ENCODE assay signal across 26 cellular contexts in the genomic region with DNA sequence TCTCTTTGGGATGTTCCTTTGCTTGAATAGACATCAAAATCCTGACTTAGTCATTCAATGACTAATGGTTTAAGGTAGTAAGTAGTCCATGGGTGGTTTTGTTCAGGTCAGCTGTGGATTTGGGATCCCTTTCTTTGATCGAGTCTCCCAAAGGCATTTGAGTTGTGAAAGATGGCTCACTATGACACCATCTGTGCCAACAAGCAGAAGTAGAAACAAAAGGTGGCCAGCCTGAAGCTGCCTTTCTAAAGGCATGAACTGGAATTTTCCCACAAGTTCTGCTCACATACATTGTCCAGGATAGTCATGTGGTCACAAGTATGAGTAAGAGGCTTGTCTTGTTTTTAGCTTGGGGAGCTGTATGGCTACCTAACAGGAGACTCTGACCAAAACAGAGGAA.
A peak's percentile ranks its signal among the peaks of the same experiment; 100 is the strongest.
DNase-seq lines count a peak whose midpoint lies in the region; ATAC-seq and TF ChIP-seq lines count a peak whose summit lies in the region.
"Had no signal": no experiment of that assay in that cellular context is flagged by ENCODE, and none has a peak within 500 bp of the region (broad histone marks: within the 10 kb centered on the region; RNA-seq: fewer than 3 reads in every experiment).

No MANE protein-coding gene starts in this region.

- H3K27me3 ChIP-seq in mammary epithelial cell (ENCODE audit: insufficient read depth, low read length) (peaks cover 3% of the 10 kb centered on the region), foreskin keratinocyte (peaks cover 30% of the 10 kb centered on the region), spleen (replicated peaks in 1 of 7) (no peaks in the 10 kb centered on the region)
- H3K27me3 ChIP-seq: BE2C, BLaER1 had no signal

- no peaks in the 10 kb centered on the region for H3K79me2 ChIP-seq in mammary epithelial cell (ENCODE audit: insufficient read depth, low read length)

- H3K27ac ChIP-seq in mammary epithelial cell (ENCODE audit: insufficient read depth, low read depth, low read length) (no peak overlapping the region), foreskin keratinocyte (no peak overlapping the region), coronary artery (no peak overlapping the region), spleen (no peak overlapping the region)
- H3K27ac ChIP-seq: BLaER1 had no signal

- H3K36me3 ChIP-seq in mammary epithelial cell (ENCODE audit: insufficient read depth, low read length) (no peaks in the 10 kb centered on the region), spleen (no peaks in the 10 kb centered on the region)
- H3K36me3 ChIP-seq: BE2C, BLaER1 had no signal

- H3K9me3 ChIP-seq in mammary epithelial cell (replicated peaks; ENCODE audit: insufficient read depth, low read length) (no peaks in the 10 kb centered on the region), spleen (no peaks in the 10 kb centered on the region)
- H3K9me3 ChIP-seq: BE2C, BLaER1 had no signal

- H3K9me3 Mint-ChIP-seq in WTC11, result peaks cover 29% of the 10 kb centered on the region

- no peaks in the 10 kb centered on the region for H3K36me3 Mint-ChIP-seq in WTC11
- H3K36me3 Mint-ChIP-seq: CD14-positive monocyte; CD4-positive, alpha-beta memory T cell; CD4-positive, CD25-positive, alpha-beta regulatory T cell; CD8-positive, alpha-beta memory T cell had no signal

- TF ChIP-seq CTCF in mammary epithelial cell (conservative IDR thresholded peaks at IDR 0.05 in 1 of 2, IDR thresholded peaks at IDR 0.05 in 1 of 2; ENCODE audit: extremely low read depth in 1 of 2, insufficient read depth in 1 of 2, low read depth in 1 of 2, low read length in 2 of 2) (no peak), epithelial cell of esophagus (IDR thresholded peaks at IDR 0.05; ENCODE audit: insufficient read depth, low read depth, low read length, missing control alignments) (no peak), foreskin keratinocyte (conservative IDR thresholded peaks at IDR 0.05) (no peak), WTC11 (IDR thresholded peaks at IDR 0.05) (no peak), coronary artery (IDR thresholded peaks at IDR 0.05) (no peak), spleen (IDR thresholded peaks at IDR 0.05 in 8 of 11, conservative IDR thresholded peaks at IDR 0.05 in 3 of 11) (no peak)

- no peak overlapping the region for H2AFZ ChIP-seq in mammary epithelial cell (ENCODE audit: low read depth, low read length)

- H4K20me1 ChIP-seq in mammary epithelial cell (ENCODE audit: insufficient read depth, low read length), result no peaks in the 10 kb centered on the region
- H4K20me1 ChIP-seq: BLaER1 had no signal

- intact Hi-C loops in mammary epithelial cell (cut with micrococcal nuclease) (no loop called here), spleen (cut with DNase I; ENCODE audit: low total_unique reads) (no loop called here)

- TF ChIP-seq POLR2A in spleen (IDR thresholded peaks at IDR 0.05), result no peak

- ATAC-seq in foreskin keratinocyte (peak; percentile 60), WTC11 (no peak), HG03280 (IDR thresholded peaks at IDR 0.05; ENCODE audit: unreplicated experiment) (no peak)
- ATAC-seq: GM12878 had no signal

- 43% methylated on average over 1 of the region's 1 CpG for WGBS in mammary epithelial cell (ENCODE audit: low coverage, missing lambda C conversion rate)
- 90 to 100% (median 96%) methylated on average over 1 of the region's 1 CpG for WGBS in spleen, 5 donors

- peaks cover 18% of the 10 kb centered on the region for H3K27me3 Mint-ChIP-seq in WTC11 (ENCODE audit: low read depth)
- H3K27me3 Mint-ChIP-seq: CD4-positive, CD25-positive, alpha-beta regulatory T cell had no signal

- dilution Hi-C loops in mammary epithelial cell (cut with HindIII; ENCODE audit: low sequenced_read_pairs), result no loop called here

- CTCF ChIA-PET in mammary epithelial cell (lab: Charles Lee; ENCODE audit: low non-redundant PET), result no interaction called here
- CTCF ChIA-PET in WTC11 (lab: Charles Lee), result no interaction called here

- H3K4me1 ChIP-seq in mammary epithelial cell (ENCODE audit: insufficient read depth, low read length) (no peaks in the 10 kb centered on the region), foreskin keratinocyte (no peaks in the 10 kb centered on the region), spleen (no peaks in the 10 kb centered on the region)
- H3K4me1 ChIP-seq: BE2C, BLaER1 had no signal

- DNase-seq in HT1080 (ENCODE audit: low read depth) (peak; percentile 4), mammary epithelial cell (peak; percentile 45), epithelial cell of esophagus (ENCODE audit: low read depth) (peak; percentile 46), foreskin keratinocyte (peak; percentile 54 to 60), WTC11 (ENCODE audit: low spot score) (no peak), coronary artery (ENCODE audit: low spot score) (no peak), spleen (no peak)
- DNase-seq: 8988T; ACHN; BE2C; C1 segment of cervical spinal cord; CD4-positive, alpha-beta memory T cell; CD4-positive, CD25-positive, alpha-beta regulatory T cell; CD8-positive, alpha-beta memory T cell; COR-L47; DMS 273 treated with DMSO at 0.1 percent for 48 hours; DMS153; DMS53; DMS79; DND-41; EL; GDM1 had no signal

- POLR2A ChIA-PET in WTC11 (lab: Charles Lee), result no interaction called here

- BruUV-seq in mammary epithelial cell (replicated peaks; lab: Mats Ljungman, UMichigan), result no TSS peak

- no peak overlapping the region for H3K27ac Mint-ChIP-seq in WTC11
- H3K27ac Mint-ChIP-seq: CD14-positive monocyte; CD4-positive, alpha-beta memory T cell; CD4-positive, CD25-positive, alpha-beta regulatory T cell; CD8-positive, alpha-beta memory T cell had no signal

- H3K4me3 ChIP-seq in mammary epithelial cell (replicated peaks in 1 of 3; ENCODE audit: insufficient read depth in 1 of 3, low read depth in 2 of 3, low read length in 3 of 3) (no peak overlapping the region), epithelial cell of esophagus (ENCODE audit: low read length) (no peak overlapping the region), coronary artery (no peak overlapping the region), spleen (no peak overlapping the region)
- H3K4me3 ChIP-seq: BLaER1, GM12878 had no signal

- in situ Hi-C loops in mammary epithelial cell (cut with MboI; ENCODE audit: low sequenced_read_pairs in 2 of 2), result no loop called here

- H3K4me2 ChIP-seq in mammary epithelial cell (ENCODE audit: insufficient read depth, low read depth, low read length), result no peak overlapping the region
- H3K4me2 ChIP-seq: BLaER1 had no signal

- H3K9ac ChIP-seq in mammary epithelial cell (ENCODE audit: insufficient read depth, low read length), result no peak overlapping the region
- H3K9ac ChIP-seq: BLaER1 had no signal

- H3K4me3 Mint-ChIP-seq in WTC11, result no peak overlapping the region
- H3K4me3 Mint-ChIP-seq: CD14-positive monocyte; CD4-positive, alpha-beta memory T cell; CD4-positive, CD25-positive, alpha-beta regulatory T cell; CD8-positive, alpha-beta memory T cell had no signal

- H3K4me1 Mint-ChIP-seq in WTC11, result no peaks in the 10 kb centered on the region
- H3K4me1 Mint-ChIP-seq: CD14-positive monocyte; CD4-positive, alpha-beta memory T cell; CD4-positive, CD25-positive, alpha-beta regulatory T cell; CD8-positive, alpha-beta memory T cell had no signal

TF ChIP-seq in WTC11, 78 proteins besides CTCF, POLR2A, EP300 and RAD21:
- TF ChIP-seq FOXJ3 (CRISPR knock-in tag; IDR thresholded peaks at IDR 0.05; ENCODE audit: borderline replicate concordance) (no peak), SMAD4 (CRISPR knock-in tag; IDR thresholded peaks at IDR 0.05) (no peak), NR2C2 (CRISPR knock-in tag; IDR thresholded peaks at IDR 0.05) (no peak), JAZF1 (CRISPR knock-in tag; IDR thresholded peaks at IDR 0.05) (no peak), ZNF423 (CRISPR knock-in tag; IDR thresholded peaks at IDR 0.05) (no peak)

Comparison
In these comparisons a context has a peak if more than half of its experiments do, and no peak if none do; other contexts are left out.
1. DNase-seq: peak in HT1080 (single experiment), mammary epithelial cell (single experiment), epithelial cell of esophagus (single experiment) and foreskin keratinocyte (2 of 2); none in WTC11 (single experiment), coronary artery (single experiment) and spleen (single experiment).